9 cellular contexts compared by ENCODE assay signal in the genomic region with DNA sequence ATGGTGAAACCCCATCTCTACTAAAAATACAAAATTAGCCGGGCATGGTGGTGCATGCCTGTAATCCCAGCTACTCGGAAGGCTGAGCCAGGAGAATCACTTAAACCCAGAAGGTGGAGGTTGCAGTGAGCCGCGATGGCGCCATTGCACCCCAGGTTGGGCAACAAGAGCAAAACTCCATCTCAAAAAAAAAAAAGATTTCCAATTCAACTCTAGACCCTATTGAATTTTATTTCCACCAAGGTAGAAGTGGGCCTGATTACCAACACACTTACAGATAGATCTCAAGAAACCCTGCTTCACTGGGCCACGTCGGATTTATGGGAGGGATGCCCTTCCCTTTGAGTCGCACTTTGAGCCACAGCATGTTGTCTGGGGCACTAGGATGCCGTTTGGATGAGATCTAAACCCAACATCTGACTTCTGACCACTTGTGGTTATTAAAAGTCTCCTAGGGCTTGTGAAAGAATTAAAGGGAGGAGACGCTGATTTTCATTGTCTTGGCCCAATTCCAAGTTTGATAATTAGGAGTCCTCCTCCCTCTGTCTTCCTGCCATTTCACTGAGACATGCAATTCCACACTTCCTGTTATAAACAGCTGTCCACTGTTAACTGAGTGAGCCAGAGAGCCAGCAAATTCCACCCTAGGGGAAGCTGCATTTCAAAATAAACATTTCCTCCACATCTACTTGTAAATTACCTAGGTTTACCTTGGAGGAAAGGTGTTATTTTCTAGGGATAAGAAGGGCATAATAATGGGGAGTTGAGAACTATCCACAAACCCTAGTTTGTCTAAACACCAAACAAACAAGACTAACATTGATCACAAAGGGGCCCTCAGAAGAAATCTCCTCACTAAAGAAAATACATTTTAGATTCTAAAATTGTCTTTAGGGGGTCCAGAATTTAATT. TPM values are rescaled to one million over a fixed set of nuclear protein-coding genes. Genes with fewer than 3 reads are reported as not detected.
A peak's percentile ranks its signal among the peaks of the same experiment; 100 is the strongest.
DNase-seq lines count a peak whose midpoint lies in the region; ATAC-seq and TF ChIP-seq lines count a peak whose summit lies in the region.
"Had no signal": no experiment of that assay in that cellular context is flagged by ENCODE, and none has a peak within 500 bp of the region (broad histone marks: within the 10 kb centered on the region; RNA-seq: fewer than 3 reads in every experiment).

No MANE protein-coding gene starts in this region.

- no peak overlapping the region for H3K27ac ChIP-seq in BLaER1

- TF ChIP-seq CTCF in WTC11 (IDR thresholded peaks at IDR 0.05), result no peak

- no peak overlapping the region for H3K9ac ChIP-seq in BLaER1

- peaks cover 36% of the 10 kb centered on the region for H3K4me1 Mint-ChIP-seq in WTC11

- no peak overlapping the region for H3K4me3 Mint-ChIP-seq in WTC11
- H3K4me3 Mint-ChIP-seq: activated naive CD8-positive, alpha-beta T cell treated with anti-CD3 and anti-CD28 coated beads, Interleukin-2, amount 10 ng/mL, durations not matched to agents 7 days and 5 days had no signal

- peaks cover under 1% of the 10 kb centered on the region; the same call in 1 of the 2 replicates for H3K9me3 Mint-ChIP-seq in WTC11
- H3K9me3 Mint-ChIP-seq: activated naive CD8-positive, alpha-beta T cell treated with anti-CD3 and anti-CD28 coated beads, Interleukin-2, amount 10 ng/mL, durations not matched to agents 7 days and 5 days had no signal

- POLR2A ChIA-PET in WTC11 (lab: Charles Lee), result interaction anchor here (0.7 kb wide), 1 partner anchor 10 kb away, joined by 3 read pairs; no protein-coding TSS in a partner anchor

- 0 out of 2 replicates have a peak, but pooled peaks cover 3% of the 10 kb centered on the region for H3K27me3 Mint-ChIP-seq in WTC11 (ENCODE audit: low read depth)

- peak overlapping the region; percentile 0; the same call in 1 of the 2 replicates for H3K4me2 ChIP-seq in BLaER1

- no peaks in the 10 kb centered on the region for H3K9me3 ChIP-seq in BLaER1

- H3K27me3 ChIP-seq in BLaER1, result no peaks in the 10 kb centered on the region

- H3K4me3 ChIP-seq in BLaER1, result no peak overlapping the region

- no peaks in the 10 kb centered on the region for H4K20me1 ChIP-seq in BLaER1

- DNase-seq in NCI-H1105 treated with DMSO at 0.1 percent for 48 hours (lab: John Stamatoyannopoulos, UW), result peak; percentile 90
- no peak for DNase-seq in WTC11 (ENCODE audit: low spot score)
- peak; percentile 92 for DNase-seq in kidney glomerular epithelial cell (lab: John Stamatoyannopoulos, UW)
- DNase-seq in central memory CD4-positive, alpha-beta T cell, result no peak
- DNase-seq: activated naive CD8-positive, alpha-beta T cell treated with anti-CD3 and anti-CD28 coated beads, Interleukin-2, amount 10 ng/mL, durations not matched to agents 7 days and 5 days had no signal

- H3K27ac Mint-ChIP-seq in WTC11, result peak overlapping the region; percentile 83
- H3K27ac Mint-ChIP-seq: activated naive CD8-positive, alpha-beta T cell treated with anti-CD3 and anti-CD28 coated beads, Interleukin-2, amount 10 ng/mL, durations not matched to agents 7 days and 5 days had no signal

- ATAC-seq in WTC11, result 0 out of 2 replicates have a peak, but pooled peaks have one; percentile 17
- no peak for ATAC-seq in HG02870 (IDR thresholded peaks at IDR 0.05; ENCODE audit: unreplicated experiment)
- no peak for ATAC-seq in HG03378 (IDR thresholded peaks at IDR 0.05; ENCODE audit: unreplicated experiment)
- ATAC-seq in HG02981 (IDR thresholded peaks at IDR 0.05; ENCODE audit: unreplicated experiment), result no peak

- H3K4me1 ChIP-seq in BLaER1, result peaks cover 21% of the 10 kb centered on the region

- H3K36me3 Mint-ChIP-seq in WTC11, result no peaks in the 10 kb centered on the region
- H3K36me3 Mint-ChIP-seq: activated naive CD8-positive, alpha-beta T cell treated with anti-CD3 and anti-CD28 coated beads, Interleukin-2, amount 10 ng/mL, durations not matched to agents 7 days and 5 days had no signal

- CTCF ChIA-PET in WTC11 (lab: Charles Lee), result interaction anchor here (0.6 to 5.7 kb wide), 4 partner anchors 26 to 307 kb away, joined by 3 to 45 read pairs (median 4); no protein-coding TSS in a partner anchor

- no peaks in the 10 kb centered on the region for H3K36me3 ChIP-seq in BLaER1

TF ChIP-seq in WTC11, 78 proteins besides CTCF, POLR2A, EP300 and RAD21:
- TF ChIP-seq MAX (CRISPR knock-in tag; IDR thresholded peaks at IDR 0.05), result no peak
- 0 out of 2 replicates have a peak, but pooled peaks have one; percentile 27 for TF ChIP-seq GABPB1 (CRISPR knock-in tag; IDR thresholded peaks at IDR 0.05)

RNA-seq across cellular contexts. Expression of gene RERE, which starts 5.2 kb away (rescaled TPM):
- total RNA-seq in WTC11 (2021), result 122 to 161 TPM (median 124 TPM) in 3 replicates

RNA-seq across cellular contexts. Expression of gene ENO1, which starts 55.8 kb away (rescaled TPM):
- 1,978 to 2,328 TPM (median 2,316 TPM) in 3 replicates for total RNA-seq in WTC11 (2021)

Comparison
In these comparisons a context has a peak if more than half of its experiments do, and no peak if none do; other contexts are left out.
1. DNase-seq: peak in NCI-H1105 treated with DMSO at 0.1 percent for 48 hours (single experiment) and kidney glomerular epithelial cell (single experiment); none in WTC11 (single experiment) and central memory CD4-positive, alpha-beta T cell (single experiment).